Comparison of ENCODE assay signal across 1 cellular context in the genomic region with DNA sequence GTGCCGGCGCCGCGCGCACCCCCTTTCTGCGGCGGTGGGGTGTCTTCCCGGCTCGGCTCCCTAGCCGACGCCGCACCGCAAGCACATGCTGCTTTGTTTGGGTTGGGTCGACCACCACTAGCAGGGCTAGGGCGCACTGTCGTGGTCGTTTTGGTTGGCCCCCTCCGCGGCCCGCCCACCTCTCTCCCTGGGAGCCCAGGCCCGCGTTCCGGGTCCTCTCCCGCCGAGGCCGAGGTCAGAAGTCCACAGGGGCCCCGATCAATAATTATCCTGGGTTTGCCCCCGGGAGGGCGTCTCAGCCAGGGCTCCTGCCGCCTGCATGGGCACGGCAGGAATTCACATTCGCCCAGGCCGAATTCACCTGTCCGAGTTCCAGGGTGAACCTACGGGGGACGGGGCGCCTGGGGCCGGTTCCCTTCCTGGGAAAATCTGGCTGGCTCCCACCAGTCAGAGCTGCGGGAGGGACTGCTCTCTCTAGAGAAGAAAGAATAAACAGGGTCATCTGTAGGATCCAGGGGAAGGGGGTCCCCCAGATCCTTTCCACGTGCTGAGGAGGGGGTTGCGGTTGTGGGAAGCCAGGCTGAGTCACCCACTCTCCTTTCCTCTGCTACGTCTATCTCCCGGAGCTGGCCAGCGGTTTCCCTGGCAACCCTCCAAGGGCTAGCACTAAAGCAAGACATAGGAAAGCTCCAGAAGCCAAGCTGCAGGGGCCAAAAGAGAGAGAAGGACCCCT.
TF ChIP-seq lines count a peak whose summit lies in the region.

No MANE protein-coding gene starts in this region.

TF ChIP-seq in K562, 482 proteins besides CTCF, POLR2A, EP300 and RAD21 (continued from another document and continues in another):
- peak; percentile 79 for TF ChIP-seq SMARCA4 (IDR thresholded peaks at IDR 0.05)
- TF ChIP-seq GATAD2A (IDR thresholded peaks at IDR 0.05) = peak; percentile 85; the same call in 1 of the 2 replicates
- TF ChIP-seq, protein P1, sequence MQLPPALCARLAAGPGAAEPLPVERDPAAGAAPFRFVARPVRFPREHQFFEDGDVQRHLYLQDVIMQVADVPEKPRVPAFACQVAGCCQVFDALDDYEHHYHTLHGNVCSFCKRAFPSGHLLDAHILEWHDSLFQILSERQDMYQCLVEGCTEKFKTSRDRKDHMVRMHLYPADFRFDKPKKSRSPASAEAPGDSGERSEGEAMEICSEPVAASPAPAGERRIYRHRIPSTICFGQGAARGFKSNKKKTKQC (CRISPR knock-in tag; IDR thresholded peaks at IDR 0.05) = peak; percentile 49; the same call in 1 of the 2 replicates
- TF ChIP-seq ARID1B (IDR thresholded peaks at IDR 0.05) = peak; percentile 82
- 0 out of 4 replicates have a peak, but pooled peaks of 1 of the 2 experiments have one; percentile 28 for TF ChIP-seq SRF (CRISPR knock-in tag; IDR thresholded peaks at IDR 0.05)
- no peak for TF ChIP-seq MTF1 (CRISPR knock-in tag; IDR thresholded peaks at IDR 0.05; ENCODE audit: borderline replicate concordance)
- peak; percentile 68; the same call in 1 of the 2 replicates for TF ChIP-seq BRD4 (IDR thresholded peaks at IDR 0.05)
- peak; percentile 82; the same call in 1 of the 2 replicates for TF ChIP-seq EP400 (IDR thresholded peaks at IDR 0.05)
- TF ChIP-seq, protein P2, sequence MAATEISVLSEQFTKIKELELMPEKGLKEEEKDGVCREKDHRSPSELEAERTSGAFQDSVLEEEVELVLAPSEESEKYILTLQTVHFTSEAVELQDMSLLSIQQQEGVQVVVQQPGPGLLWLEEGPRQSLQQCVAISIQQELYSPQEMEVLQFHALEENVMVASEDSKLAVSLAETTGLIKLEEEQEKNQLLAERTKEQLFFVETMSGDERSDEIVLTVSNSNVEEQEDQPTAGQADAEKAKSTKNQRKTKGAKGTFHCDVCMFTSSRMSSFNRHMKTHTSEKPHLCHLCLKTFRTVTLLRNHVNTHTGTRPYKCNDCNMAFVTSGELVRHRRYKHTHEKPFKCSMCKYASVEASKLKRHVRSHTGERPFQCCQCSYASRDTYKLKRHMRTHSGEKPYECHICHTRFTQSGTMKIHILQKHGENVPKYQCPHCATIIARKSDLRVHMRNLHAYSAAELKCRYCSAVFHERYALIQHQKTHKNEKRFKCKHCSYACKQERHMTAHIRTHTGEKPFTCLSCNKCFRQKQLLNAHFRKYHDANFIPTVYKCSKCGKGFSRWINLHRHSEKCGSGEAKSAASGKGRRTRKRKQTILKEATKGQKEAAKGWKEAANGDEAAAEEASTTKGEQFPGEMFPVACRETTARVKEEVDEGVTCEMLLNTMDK (IDR thresholded peaks at IDR 0.05; ENCODE audit: borderline replicate concordance, insufficient read depth, low read depth, low read length, poor library complexity, severe bottlenecking) = peak; percentile 0
- no peak for TF ChIP-seq PTRF (tag; IDR thresholded peaks at IDR 0.05)
- 0 out of 2 replicates have a peak, but pooled peaks have one; percentile 23 for TF ChIP-seq ZBTB17 (CRISPR knock-in tag; IDR thresholded peaks at IDR 0.05)
- TF ChIP-seq NR2C1 (IDR thresholded peaks at IDR 0.05) = no peak
- TF ChIP-seq NR2C1 (tag; IDR thresholded peaks at IDR 0.05) = peak; percentile 17; the same call in 1 of the 2 replicates
- peak; percentile 83 for TF ChIP-seq RBFOX2 (IDR thresholded peaks at IDR 0.05; ENCODE audit: low read depth, low read length)
- peak; percentile 38 for TF ChIP-seq POLR2B (IDR thresholded peaks at IDR 0.05; ENCODE audit: low read depth, partially characterized antibody)
- TF ChIP-seq, protein P3, sequence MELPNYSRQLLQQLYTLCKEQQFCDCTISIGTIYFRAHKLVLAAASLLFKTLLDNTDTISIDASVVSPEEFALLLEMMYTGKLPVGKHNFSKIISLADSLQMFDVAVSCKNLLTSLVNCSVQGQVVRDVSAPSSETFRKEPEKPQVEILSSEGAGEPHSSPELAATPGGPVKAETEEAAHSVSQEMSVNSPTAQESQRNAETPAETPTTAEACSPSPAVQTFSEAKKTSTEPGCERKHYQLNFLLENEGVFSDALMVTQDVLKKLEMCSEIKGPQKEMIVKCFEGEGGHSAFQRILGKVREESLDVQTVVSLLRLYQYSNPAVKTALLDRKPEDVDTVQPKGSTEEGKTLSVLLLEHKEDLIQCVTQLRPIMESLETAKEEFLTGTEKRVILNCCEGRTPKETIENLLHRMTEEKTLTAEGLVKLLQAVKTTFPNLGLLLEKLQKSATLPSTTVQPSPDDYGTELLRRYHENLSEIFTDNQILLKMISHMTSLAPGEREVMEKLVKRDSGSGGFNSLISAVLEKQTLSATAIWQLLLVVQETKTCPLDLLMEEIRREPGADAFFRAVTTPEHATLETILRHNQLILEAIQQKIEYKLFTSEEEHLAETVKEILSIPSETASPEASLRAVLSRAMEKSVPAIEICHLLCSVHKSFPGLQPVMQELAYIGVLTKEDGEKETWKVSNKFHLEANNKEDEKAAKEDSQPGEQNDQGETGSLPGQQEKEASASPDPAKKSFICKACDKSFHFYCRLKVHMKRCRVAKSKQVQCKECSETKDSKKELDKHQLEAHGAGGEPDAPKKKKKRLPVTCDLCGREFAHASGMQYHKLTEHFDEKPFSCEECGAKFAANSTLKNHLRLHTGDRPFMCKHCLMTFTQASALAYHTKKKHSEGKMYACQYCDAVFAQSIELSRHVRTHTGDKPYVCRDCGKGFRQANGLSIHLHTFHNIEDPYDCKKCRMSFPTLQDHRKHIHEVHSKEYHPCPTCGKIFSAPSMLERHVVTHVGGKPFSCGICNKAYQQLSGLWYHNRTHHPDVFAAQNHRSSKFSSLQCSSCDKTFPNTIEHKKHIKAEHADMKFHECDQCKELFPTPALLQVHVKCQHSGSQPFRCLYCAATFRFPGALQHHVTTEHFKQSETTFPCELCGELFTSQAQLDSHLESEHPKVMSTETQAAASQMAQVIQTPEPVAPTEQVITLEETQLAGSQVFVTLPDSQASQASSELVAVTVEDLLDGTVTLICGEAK (IDR thresholded peaks at IDR 0.05) = peak; percentile 44; the same call in 1 of the 2 replicates
- TF ChIP-seq, protein P3 (CRISPR knock-in tag; IDR thresholded peaks at IDR 0.05) = no peak
- peak; percentile 62; the same call in 1 of the 2 replicates for TF ChIP-seq POLR2AphosphoS5 (IDR thresholded peaks at IDR 0.05; ENCODE audit: control insufficient read depth, insufficient read depth, low read depth, low read length)
- TF ChIP-seq DMBX1 (CRISPR knock-in tag; IDR thresholded peaks at IDR 0.05; ENCODE audit: borderline replicate concordance) = peak; percentile 8; the same call in 1 of the 2 replicates
- peak; percentile 68; the same call in 1 of the 2 replicates for TF ChIP-seq BACH1 (tag; IDR thresholded peaks at IDR 0.05)
- peak; percentile 43 for TF ChIP-seq GABPA (tag; conservative IDR thresholded peaks at IDR 0.05; ENCODE audit: low read depth)
- TF ChIP-seq, protein P4, sequence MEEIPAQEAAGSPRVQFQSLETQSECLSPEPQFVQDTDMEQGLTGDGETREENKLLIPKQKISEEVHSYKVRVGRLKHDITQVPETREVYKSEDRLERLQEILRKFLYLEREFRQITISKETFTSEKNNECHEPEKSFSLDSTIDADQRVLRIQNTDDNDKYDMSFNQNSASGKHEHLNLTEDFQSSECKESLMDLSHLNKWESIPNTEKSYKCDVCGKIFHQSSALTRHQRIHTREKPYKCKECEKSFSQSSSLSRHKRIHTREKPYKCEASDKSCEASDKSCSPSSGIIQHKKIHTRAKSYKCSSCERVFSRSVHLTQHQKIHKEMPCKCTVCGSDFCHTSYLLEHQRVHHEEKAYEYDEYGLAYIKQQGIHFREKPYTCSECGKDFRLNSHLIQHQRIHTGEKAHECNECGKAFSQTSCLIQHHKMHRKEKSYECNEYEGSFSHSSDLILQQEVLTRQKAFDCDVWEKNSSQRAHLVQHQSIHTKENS (CRISPR knock-in tag; IDR thresholded peaks at IDR 0.05) = no peak
- no peak for TF ChIP-seq ATF1 (CRISPR knock-in tag; IDR thresholded peaks at IDR 0.05)
- peak; percentile 29 for TF ChIP-seq ATF1 (tag; IDR thresholded peaks at IDR 0.05)
- TF ChIP-seq, protein P5, sequence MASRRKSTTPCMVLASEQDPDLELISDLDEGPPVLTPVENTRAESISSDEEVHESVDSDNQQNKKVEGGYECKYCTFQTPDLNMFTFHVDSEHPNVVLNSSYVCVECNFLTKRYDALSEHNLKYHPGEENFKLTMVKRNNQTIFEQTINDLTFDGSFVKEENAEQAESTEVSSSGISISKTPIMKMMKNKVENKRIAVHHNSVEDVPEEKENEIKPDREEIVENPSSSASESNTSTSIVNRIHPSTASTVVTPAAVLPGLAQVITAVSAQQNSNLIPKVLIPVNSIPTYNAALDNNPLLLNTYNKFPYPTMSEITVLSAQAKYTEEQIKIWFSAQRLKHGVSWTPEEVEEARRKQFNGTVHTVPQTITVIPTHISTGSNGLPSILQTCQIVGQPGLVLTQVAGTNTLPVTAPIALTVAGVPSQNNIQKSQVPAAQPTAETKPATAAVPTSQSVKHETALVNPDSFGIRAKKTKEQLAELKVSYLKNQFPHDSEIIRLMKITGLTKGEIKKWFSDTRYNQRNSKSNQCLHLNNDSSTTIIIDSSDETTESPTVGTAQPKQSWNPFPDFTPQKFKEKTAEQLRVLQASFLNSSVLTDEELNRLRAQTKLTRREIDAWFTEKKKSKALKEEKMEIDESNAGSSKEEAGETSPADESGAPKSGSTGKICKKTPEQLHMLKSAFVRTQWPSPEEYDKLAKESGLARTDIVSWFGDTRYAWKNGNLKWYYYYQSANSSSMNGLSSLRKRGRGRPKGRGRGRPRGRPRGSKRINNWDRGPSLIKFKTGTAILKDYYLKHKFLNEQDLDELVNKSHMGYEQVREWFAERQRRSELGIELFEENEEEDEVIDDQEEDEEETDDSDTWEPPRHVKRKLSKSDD (conservative IDR thresholded peaks at IDR 0.05; ENCODE audit: low read length) = no peak
- no peak for TF ChIP-seq STAT5A (IDR thresholded peaks at IDR 0.05; ENCODE audit: borderline replicate concordance, low read length)
- peak; percentile 76 for TF ChIP-seq FIP1L1 (IDR thresholded peaks at IDR 0.05; ENCODE audit: low read depth, low read length, poor library complexity, severe bottlenecking)
- TF ChIP-seq JUN (IDR thresholded peaks at IDR 0.05; ENCODE audit: borderline replicate concordance, low read depth, low read length) = peak; percentile 89
- no peak for TF ChIP-seq JUN (CRISPR knock-in tag; IDR thresholded peaks at IDR 0.05; ENCODE audit: borderline replicate concordance)
- TF ChIP-seq, protein P6, sequence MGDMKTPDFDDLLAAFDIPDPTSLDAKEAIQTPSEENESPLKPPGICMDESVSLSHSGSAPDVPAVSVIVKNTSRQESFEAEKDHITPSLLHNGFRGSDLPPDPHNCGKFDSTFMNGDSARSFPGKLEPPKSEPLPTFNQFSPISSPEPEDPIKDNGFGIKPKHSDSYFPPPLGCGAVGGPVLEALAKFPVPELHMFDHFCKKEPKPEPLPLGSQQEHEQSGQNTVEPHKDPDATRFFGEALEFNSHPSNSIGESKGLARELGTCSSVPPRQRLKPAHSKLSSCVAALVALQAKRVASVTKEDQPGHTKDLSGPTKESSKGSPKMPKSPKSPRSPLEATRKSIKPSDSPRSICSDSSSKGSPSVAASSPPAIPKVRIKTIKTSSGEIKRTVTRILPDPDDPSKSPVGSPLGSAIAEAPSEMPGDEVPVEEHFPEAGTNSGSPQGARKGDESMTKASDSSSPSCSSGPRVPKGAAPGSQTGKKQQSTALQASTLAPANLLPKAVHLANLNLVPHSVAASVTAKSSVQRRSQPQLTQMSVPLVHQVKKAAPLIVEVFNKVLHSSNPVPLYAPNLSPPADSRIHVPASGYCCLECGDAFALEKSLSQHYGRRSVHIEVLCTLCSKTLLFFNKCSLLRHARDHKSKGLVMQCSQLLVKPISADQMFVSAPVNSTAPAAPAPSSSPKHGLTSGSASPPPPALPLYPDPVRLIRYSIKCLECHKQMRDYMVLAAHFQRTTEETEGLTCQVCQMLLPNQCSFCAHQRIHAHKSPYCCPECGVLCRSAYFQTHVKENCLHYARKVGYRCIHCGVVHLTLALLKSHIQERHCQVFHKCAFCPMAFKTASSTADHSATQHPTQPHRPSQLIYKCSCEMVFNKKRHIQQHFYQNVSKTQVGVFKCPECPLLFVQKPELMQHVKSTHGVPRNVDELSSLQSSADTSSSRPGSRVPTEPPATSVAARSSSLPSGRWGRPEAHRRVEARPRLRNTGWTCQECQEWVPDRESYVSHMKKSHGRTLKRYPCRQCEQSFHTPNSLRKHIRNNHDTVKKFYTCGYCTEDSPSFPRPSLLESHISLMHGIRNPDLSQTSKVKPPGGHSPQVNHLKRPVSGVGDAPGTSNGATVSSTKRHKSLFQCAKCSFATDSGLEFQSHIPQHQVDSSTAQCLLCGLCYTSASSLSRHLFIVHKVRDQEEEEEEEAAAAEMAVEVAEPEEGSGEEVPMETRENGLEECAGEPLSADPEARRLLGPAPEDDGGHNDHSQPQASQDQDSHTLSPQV (IDR thresholded peaks at IDR 0.05) = peak; percentile 77
- TF ChIP-seq ZNF584 (CRISPR knock-in tag; IDR thresholded peaks at IDR 0.05; ENCODE audit: low read depth) = peak; percentile 66; the same call in 1 of the 2 replicates
- TF ChIP-seq, protein P7, sequence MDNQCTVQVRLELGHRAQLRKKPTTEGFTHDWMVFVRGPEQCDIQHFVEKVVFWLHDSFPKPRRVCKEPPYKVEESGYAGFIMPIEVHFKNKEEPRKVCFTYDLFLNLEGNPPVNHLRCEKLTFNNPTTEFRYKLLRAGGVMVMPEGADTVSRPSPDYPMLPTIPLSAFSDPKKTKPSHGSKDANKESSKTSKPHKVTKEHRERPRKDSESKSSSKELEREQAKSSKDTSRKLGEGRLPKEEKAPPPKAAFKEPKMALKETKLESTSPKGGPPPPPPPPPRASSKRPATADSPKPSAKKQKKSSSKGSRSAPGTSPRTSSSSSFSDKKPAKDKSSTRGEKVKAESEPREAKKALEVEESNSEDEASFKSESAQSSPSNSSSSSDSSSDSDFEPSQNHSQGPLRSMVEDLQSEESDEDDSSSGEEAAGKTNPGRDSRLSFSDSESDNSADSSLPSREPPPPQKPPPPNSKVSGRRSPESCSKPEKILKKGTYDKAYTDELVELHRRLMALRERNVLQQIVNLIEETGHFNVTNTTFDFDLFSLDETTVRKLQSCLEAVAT (IDR thresholded peaks at IDR 0.05) = peak in 1 of 2 experiments; percentile 80; a peak in 2 of 4 replicates
